1 cellular context compared by ENCODE assay signal in the genomic region with DNA sequence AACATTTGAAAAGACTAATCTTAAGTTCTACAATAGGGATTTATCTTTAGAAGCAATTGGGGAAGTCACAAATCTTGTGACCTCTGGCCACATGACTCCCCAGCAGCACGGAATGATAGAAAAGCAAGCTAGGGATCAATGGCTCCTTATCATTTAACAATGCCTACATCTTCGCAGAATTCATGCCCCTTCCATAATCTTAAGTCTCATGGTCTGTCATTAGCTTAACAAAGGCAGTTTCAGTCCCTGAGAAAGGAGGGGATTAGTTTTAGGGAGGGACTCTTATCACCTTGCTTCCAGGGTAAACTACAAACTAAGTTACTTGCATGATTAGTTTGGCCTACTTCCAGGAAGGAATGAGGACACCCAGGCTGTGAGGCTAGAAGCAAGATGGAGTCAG.
TF ChIP-seq lines count a peak whose summit lies in the region.

No MANE protein-coding gene starts in this region.

TF ChIP-seq in GM23338, 12 proteins besides CTCF, POLR2A, EP300 and RAD21 (continued from another document):
- TF ChIP-seq ZNF462 (CRISPR knock-in tag; IDR thresholded peaks at IDR 0.05) (no peak), EZH2 (IDR thresholded peaks at IDR 0.05; ENCODE audit: low read depth, unreplicated experiment) (no peak), ZNF114 (CRISPR knock-in tag; IDR thresholded peaks at IDR 0.05) (no peak), CREB1 (CRISPR knock-in tag; IDR thresholded peaks at IDR 0.05; ENCODE audit: low read depth) (no peak), ZNF331 (CRISPR knock-in tag; IDR thresholded peaks at IDR 0.05; ENCODE audit: low read depth) (no peak), ETS1 (IDR thresholded peaks at IDR 0.05) (no peak), STAT1 (IDR thresholded peaks at IDR 0.05; ENCODE audit: unreplicated experiment) (no peak), POLR2AphosphoS5 (IDR thresholded peaks at IDR 0.05; ENCODE audit: low read depth) (no peak)
